ENCODE assay signal across 8 cellular contexts in genomic region chr6:111113731-111114438, GRCh38. TPM values are rescaled to one million over a fixed set of nuclear protein-coding genes. Genes with fewer than 3 reads are reported as not detected.
DNase-seq lines count a peak whose midpoint lies in the region; ATAC-seq and TF ChIP-seq lines count a peak whose summit lies in the region.

No MANE protein-coding gene starts in this region.

- no peaks in the 10 kb centered on the region for H3F3A ChIP-seq in smooth muscle cell (ENCODE audit: low read depth)

- BruUV-seq in MCF 10A (replicated peaks; lab: Mats Ljungman, UMichigan), result no TSS peak
- BruUV-seq in mammary epithelial cell (replicated peaks; lab: Mats Ljungman, UMichigan), result no TSS peak

- in situ Hi-C loops in mammary epithelial cell (cut with MboI; ENCODE audit: low sequenced_read_pairs in 2 of 2), result no loop called here

- H3K4me1 ChIP-seq in mammary epithelial cell (ENCODE audit: insufficient read depth, low read length) (no peaks in the 10 kb centered on the region), heart left ventricle (peaks cover 0 to 28% (median 8%) of the 10 kb centered on the region in 12 donors), smooth muscle cell (ENCODE audit: low read depth) (peaks cover 8% of the 10 kb centered on the region)

- WGBS in mammary epithelial cell (ENCODE audit: low coverage, missing lambda C conversion rate), result 75% methylated on average over 6 of the region's 6 CpGs
- WGBS in heart left ventricle, 4 donors, result 14 to 15% (median 15%) methylated on average over 6 of the region's 6 CpGs
- WGBS in smooth muscle cell (ENCODE audit: low lambda C conversion rate), result 38% methylated on average over 6 of the region's 6 CpGs

- peaks cover 6% of the 10 kb centered on the region for H3K4me1 Mint-ChIP-seq in MCF 10A (ENCODE audit: insufficient read depth, unreplicated experiment)

- dilution Hi-C loops in mammary epithelial cell (cut with HindIII; ENCODE audit: low sequenced_read_pairs), result no loop called here

- no peaks in the 10 kb centered on the region for H3K36me3 ChIP-seq in mammary epithelial cell (ENCODE audit: insufficient read depth, low read length)
- no peaks in the 10 kb centered on the region for H3K36me3 ChIP-seq in heart left ventricle
- no peaks in the 10 kb centered on the region for H3K36me3 ChIP-seq in smooth muscle cell (ENCODE audit: low read depth)

- DNase-seq in MCF 10A (ENCODE audit: unreplicated experiment) (peak; percentile 5), mammary epithelial cell (no peak), activated T-cell treated with anti-CD3 and anti-CD28 coated beads for 48 hours (ENCODE audit: low read depth) (peak; percentile 36), heart left ventricle (peak; percentile 32 to 66 (median 59)), smooth muscle cell (lab: John Stamatoyannopoulos, UW; ENCODE audit: unreplicated experiment) (no peak), amniotic stem cell (lab: John Stamatoyannopoulos, UW) (no peak)
- DNase-seq in central memory CD4-positive, alpha-beta T cell, result no peak

- H3K27me3 ChIP-seq in mammary epithelial cell (ENCODE audit: insufficient read depth, low read length) (peaks cover 2% of the 10 kb centered on the region), heart left ventricle (no peaks in the 10 kb centered on the region), smooth muscle cell (ENCODE audit: low read depth) (no peaks in the 10 kb centered on the region)

- H3K9ac ChIP-seq in mammary epithelial cell (ENCODE audit: insufficient read depth, low read length), result no peak overlapping the region
- peak overlapping the region; percentile 49 for H3K9ac ChIP-seq in smooth muscle cell (ENCODE audit: low read depth)

- POLR2A ChIA-PET in MCF 10A (lab: Yijun Ruan, JAX), result no interaction called here

- ATAC-seq in heart left ventricle (peak; percentile 79 to 94 (median 93)), GM21717 (IDR thresholded peaks at IDR 0.05; ENCODE audit: unreplicated experiment) (no peak)

- intact Hi-C loops in MCF 10A (cut with micrococcal nuclease), result no loop called here
- intact Hi-C loops in mammary epithelial cell (cut with micrococcal nuclease), result no loop called here
- intact Hi-C loops in heart left ventricle (cut with DNase I), result no loop called here

- no peaks in the 10 kb centered on the region for H3K36me3 Mint-ChIP-seq in MCF 10A (ENCODE audit: insufficient read depth, unreplicated experiment)

- no peak overlapping the region for H3K4me3 Mint-ChIP-seq in MCF 10A (ENCODE audit: unreplicated experiment)

- H3K4me3 ChIP-seq in mammary epithelial cell (replicated peaks in 1 of 3; ENCODE audit: insufficient read depth in 1 of 3, low read depth in 2 of 3, low read length in 3 of 3), result no peak overlapping the region
- H3K4me3 ChIP-seq in heart left ventricle, result peak overlapping the region in 1 of 12 donors; percentile 3
- no peak overlapping the region for H3K4me3 ChIP-seq in smooth muscle cell

- H3K27ac ChIP-seq in mammary epithelial cell (ENCODE audit: insufficient read depth, low read depth, low read length) (no peak overlapping the region), heart left ventricle (peak overlapping the region in 11 of 12 donors; percentile 11 to 91 (median 58)), smooth muscle cell (ENCODE audit: low read depth) (peak overlapping the region; percentile 57)

- H3K27me3 Mint-ChIP-seq in MCF 10A (ENCODE audit: insufficient read depth, unreplicated experiment), result peaks cover 14% of the 10 kb centered on the region

- no peak overlapping the region for H3K27ac Mint-ChIP-seq in MCF 10A (ENCODE audit: low read depth, unreplicated experiment)

- no peaks in the 10 kb centered on the region for H3K79me2 ChIP-seq in mammary epithelial cell (ENCODE audit: insufficient read depth, low read length)
- H3K79me2 ChIP-seq in smooth muscle cell (ENCODE audit: low read depth), result no peaks in the 10 kb centered on the region

- no peaks in the 10 kb centered on the region for H4K20me1 ChIP-seq in mammary epithelial cell (ENCODE audit: insufficient read depth, low read length)
- no peaks in the 10 kb centered on the region for H4K20me1 ChIP-seq in smooth muscle cell (ENCODE audit: low read depth)

- H3K4me2 ChIP-seq in mammary epithelial cell (ENCODE audit: insufficient read depth, low read depth, low read length) (no peak overlapping the region), smooth muscle cell (peak overlapping the region; percentile 28)

- no peaks in the 10 kb centered on the region for H3K9me3 Mint-ChIP-seq in MCF 10A (ENCODE audit: unreplicated experiment)

- H3K9me3 ChIP-seq in mammary epithelial cell (replicated peaks; ENCODE audit: insufficient read depth, low read length) (no peaks in the 10 kb centered on the region), heart left ventricle (no peaks in the 10 kb centered on the region), smooth muscle cell (replicated peaks; ENCODE audit: low read depth) (no peaks in the 10 kb centered on the region)

- TF ChIP-seq POLR2A in heart left ventricle (IDR thresholded peaks at IDR 0.05), result no peak

- H2AFZ ChIP-seq in mammary epithelial cell (ENCODE audit: low read depth, low read length) (no peak overlapping the region), smooth muscle cell (ENCODE audit: low read depth) (peak overlapping the region; percentile 94)

- TF ChIP-seq CTCF in MCF 10A (IDR thresholded peaks at IDR 0.05; ENCODE audit: unreplicated experiment) (no peak), mammary epithelial cell (conservative IDR thresholded peaks at IDR 0.05 in 1 of 2, IDR thresholded peaks at IDR 0.05 in 1 of 2; ENCODE audit: extremely low read depth in 1 of 2, insufficient read depth in 1 of 2, low read depth in 1 of 2, low read length in 2 of 2) (no peak), heart left ventricle (IDR thresholded peaks at IDR 0.05) (no peak), smooth muscle cell (IDR thresholded peaks at IDR 0.05; ENCODE audit: borderline replicate concordance, insufficient read depth, poor library complexity, severe bottlenecking) (no peak)

- CTCF ChIA-PET in MCF 10A (lab: Yijun Ruan, JAX) (interaction anchor here (0.6 kb wide), 1 partner anchor 428 kb away, joined by 3 read pairs; no protein-coding TSS in a partner anchor), mammary epithelial cell (lab: Charles Lee; ENCODE audit: low non-redundant PET) (no interaction called here)

RNA-seq across cellular contexts. Expression of gene SLC16A10, which starts 26.6 kb away (rescaled TPM):
- 0.05 TPM in 2 replicates for total RNA-seq in MCF 10A (2022)
- not detected for total RNA-seq in mammary epithelial cell
- 0.08 TPM for polyA plus RNA-seq in mammary epithelial cell
- not detected for polyA minus RNA-seq in mammary epithelial cell
- total RNA-seq in heart left ventricle, result 10 to 100 TPM in 2 of 9 donors, 1 to 10 TPM in 7; 5.1 to 16.7 (median 7.4) TPM
- polyA plus RNA-seq in heart left ventricle, result 1 to 10 TPM; 1.9 TPM
- 0.54 and 1.4 TPM in 2 replicates for total RNA-seq in smooth muscle cell
- polyA plus RNA-seq in smooth muscle cell, result 0.87 TPM in 1 of 2 replicates, not detected in the other

Comparison
In these comparisons a context has a peak if more than half of its experiments do, and no peak if none do; other contexts are left out.
1. DNase-seq: peak in MCF 10A (single experiment), activated T-cell treated with anti-CD3 and anti-CD28 coated beads for 48 hours (single experiment) and heart left ventricle (5 of 5); none in mammary epithelial cell (single experiment), smooth muscle cell (single experiment), central memory CD4-positive, alpha-beta T cell (single experiment) and amniotic stem cell (single experiment).